8 cellular contexts compared by ENCODE assay signal in the genomic region with DNA sequence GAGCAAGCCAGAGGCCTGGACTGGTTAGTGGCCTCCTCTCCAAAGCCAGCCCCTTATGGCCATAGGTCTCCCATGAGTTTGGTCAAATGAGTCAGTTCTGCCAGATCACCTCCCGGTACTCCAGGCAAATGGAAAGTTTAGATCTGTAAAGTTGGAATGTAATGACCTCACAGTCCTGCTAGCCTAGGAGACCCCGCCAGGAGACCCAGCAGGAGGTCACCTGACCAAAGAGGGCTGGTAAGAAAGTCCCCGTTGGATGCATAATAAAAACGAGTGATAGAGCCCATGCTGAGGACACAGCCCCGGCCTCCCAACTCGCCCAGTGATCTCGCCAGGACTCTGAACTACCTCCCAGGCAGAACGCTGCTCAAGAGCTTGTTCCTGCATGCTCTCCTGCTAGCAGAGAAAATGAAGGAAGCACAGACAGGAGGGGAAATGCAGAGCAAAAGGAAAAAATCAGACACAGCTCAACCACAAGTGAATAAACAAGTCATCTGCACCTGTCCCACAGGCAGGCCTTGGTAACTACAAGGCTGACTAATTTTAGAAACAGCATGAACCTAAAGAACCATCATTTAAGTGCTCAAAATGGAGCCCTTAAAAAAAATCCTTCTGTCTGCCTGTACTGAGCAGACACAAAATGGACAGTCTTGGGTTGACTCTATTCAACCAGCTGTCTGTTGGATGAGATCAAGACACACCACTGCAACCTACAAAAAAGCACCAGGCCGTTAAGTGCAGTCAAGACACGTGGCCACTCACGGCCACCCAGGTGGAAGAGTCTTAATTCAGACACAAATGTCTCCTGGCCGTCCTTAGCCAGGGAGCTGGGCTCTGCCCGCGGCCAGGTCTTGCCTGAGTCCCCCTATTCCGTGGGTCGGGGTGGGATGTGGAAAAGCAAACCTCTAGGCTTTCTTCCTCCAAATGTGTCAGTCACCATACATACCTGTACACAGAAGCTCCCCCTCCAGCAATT.
DNase-seq lines count a peak whose midpoint lies in the region; ATAC-seq lines count a peak whose summit lies in the region.

No MANE protein-coding gene starts in this region.

- peak; percentile 52 for DNase-seq in NCI-H2227 treated with DMSO at 0.1 percent for 48 hours (lab: John Stamatoyannopoulos, UW)
- DNase-seq in effector memory CD8-positive, alpha-beta T cell = no peak
- peak; percentile 4 for DNase-seq in pons (ENCODE audit: low spot score)
- no peak for DNase-seq in hippocampal formation (lab: John Stamatoyannopoulos, UW)
- DNase-seq in GM03348 (ENCODE audit: low spot score) = no peak

- H3K36me3 Mint-ChIP-seq in effector memory CD8-positive, alpha-beta T cell (ENCODE audit: insufficient read depth) = peaks cover 3% of the 10 kb centered on the region

- H3K27ac Mint-ChIP-seq in effector memory CD8-positive, alpha-beta T cell = peak overlapping the region; percentile 45 to 77

- ATAC-seq in GM18907 (IDR thresholded peaks at IDR 0.05; ENCODE audit: unreplicated experiment) (peak; percentile 48), HG02884 (IDR thresholded peaks at IDR 0.05; ENCODE audit: unreplicated experiment) (no peak), GM21526 (IDR thresholded peaks at IDR 0.05; ENCODE audit: low FRiP score, unreplicated experiment) (no peak)
- peak; percentile 58 for ATAC-seq in effector memory CD8-positive, alpha-beta T cell (replicated peaks)

- no peaks in the 10 kb centered on the region for H3K9me3 Mint-ChIP-seq in effector memory CD8-positive, alpha-beta T cell

- H3K4me1 Mint-ChIP-seq in effector memory CD8-positive, alpha-beta T cell (ENCODE audit: low read depth in 2 of 2) = peaks cover 17 to 24% of the 10 kb centered on the region in 2 donors

- H3K4me3 Mint-ChIP-seq in effector memory CD8-positive, alpha-beta T cell = peak overlapping the region; percentile 8 to 49

- no peaks in the 10 kb centered on the region for H3K27me3 Mint-ChIP-seq in effector memory CD8-positive, alpha-beta T cell

Comparison
In these comparisons a context has a peak if more than half of its experiments do, and no peak if none do; other contexts are left out.
1. ATAC-seq: peak in GM18907 (single experiment) and effector memory CD8-positive, alpha-beta T cell (single experiment); none in HG02884 (single experiment) and GM21526 (single experiment).
2. DNase-seq: peak in NCI-H2227 treated with DMSO at 0.1 percent for 48 hours (single experiment) and pons (single experiment); none in effector memory CD8-positive, alpha-beta T cell (0 of 3), hippocampal formation (0 of 2) and GM03348 (single experiment).